In the genomic region with DNA sequence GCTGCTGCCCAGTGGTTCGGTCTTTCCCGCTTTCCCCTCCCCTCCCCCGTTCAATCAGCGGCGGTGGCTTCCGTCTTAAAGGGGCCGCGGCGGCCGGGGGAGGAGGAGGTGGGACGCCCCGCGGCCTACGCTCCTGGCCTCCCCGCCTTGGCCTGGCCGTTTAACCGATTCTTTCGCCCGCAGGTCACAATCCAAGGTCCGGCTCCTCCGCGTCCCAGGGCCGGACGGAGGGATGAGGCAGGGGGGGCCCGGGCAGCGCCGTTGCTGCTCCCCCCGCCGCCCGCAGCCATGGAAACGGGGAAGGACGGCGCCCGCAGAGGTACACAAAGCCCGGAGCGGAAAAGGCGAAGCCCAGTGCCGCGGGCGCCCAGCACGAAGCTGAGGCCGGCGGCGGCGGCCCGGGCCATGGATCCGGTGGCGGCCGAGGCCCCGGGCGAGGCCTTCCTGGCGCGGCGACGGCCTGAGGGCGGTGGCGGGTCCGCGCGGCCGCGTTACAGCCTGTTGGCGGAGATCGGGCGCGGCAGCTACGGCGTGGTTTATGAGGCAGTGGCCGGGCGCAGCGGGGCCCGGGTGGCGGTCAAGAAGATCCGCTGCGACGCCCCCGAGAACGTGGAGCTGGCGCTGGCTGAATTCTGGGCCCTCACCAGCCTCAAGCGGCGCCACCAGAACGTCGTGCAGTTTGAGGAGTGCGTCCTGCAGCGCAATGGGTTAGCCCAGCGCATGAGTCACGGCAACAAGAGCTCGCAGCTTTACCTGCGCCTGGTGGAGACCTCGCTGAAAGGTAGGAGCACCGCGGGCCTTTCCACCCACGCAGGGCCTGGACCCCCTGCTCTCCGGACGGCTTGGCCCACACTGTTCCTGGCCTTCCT, we compare ENCODE assay signal across 1 cellular context.
A peak's percentile ranks its signal among the peaks of the same experiment; 100 is the strongest.
TF ChIP-seq lines count a peak whose summit lies in the region.

No MANE protein-coding gene starts in this region.

TF ChIP-seq in K562, 482 proteins besides CTCF, POLR2A, EP300 and RAD21 (continued from another document and continues in another):
- TF ChIP-seq, protein P1, sequence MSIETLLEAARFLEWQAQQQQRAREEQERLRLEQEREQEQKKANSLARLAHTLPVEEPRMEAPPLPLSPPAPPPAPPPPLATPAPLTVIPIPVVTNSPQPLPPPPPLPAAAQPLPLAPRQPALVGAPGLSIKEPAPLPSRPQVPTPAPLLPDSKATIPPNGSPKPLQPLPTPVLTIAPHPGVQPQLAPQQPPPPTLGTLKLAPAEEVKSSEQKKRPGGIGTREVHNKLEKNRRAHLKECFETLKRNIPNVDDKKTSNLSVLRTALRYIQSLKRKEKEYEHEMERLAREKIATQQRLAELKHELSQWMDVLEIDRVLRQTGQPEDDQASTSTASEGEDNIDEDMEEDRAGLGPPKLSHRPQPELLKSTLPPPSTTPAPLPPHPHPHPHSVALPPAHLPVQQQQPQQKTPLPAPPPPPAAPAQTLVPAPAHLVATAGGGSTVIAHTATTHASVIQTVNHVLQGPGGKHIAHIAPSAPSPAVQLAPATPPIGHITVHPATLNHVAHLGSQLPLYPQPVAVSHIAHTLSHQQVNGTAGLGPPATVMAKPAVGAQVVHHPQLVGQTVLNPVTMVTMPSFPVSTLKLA (conservative IDR thresholded peaks at IDR 0.05), result peak in 1 of 2 experiments; percentile 5; a peak in 1 of 4 replicates
- no peak for TF ChIP-seq MAFG (tag; conservative IDR thresholded peaks at IDR 0.05)
- no peak for TF ChIP-seq JUN (IDR thresholded peaks at IDR 0.05; ENCODE audit: borderline replicate concordance, low read depth, low read length)
- peak; percentile 62; the same call in 1 of the 2 replicates for TF ChIP-seq JUN (CRISPR knock-in tag; IDR thresholded peaks at IDR 0.05; ENCODE audit: borderline replicate concordance)
- no peak for TF ChIP-seq TAL1 (IDR thresholded peaks at IDR 0.05)
- TF ChIP-seq WHSC1 (IDR thresholded peaks at IDR 0.05; ENCODE audit: low read length), result no peak
- no peak for TF ChIP-seq FOXA1 (IDR thresholded peaks at IDR 0.05; ENCODE audit: borderline replicate concordance)
- TF ChIP-seq SNIP1 (IDR thresholded peaks at IDR 0.05; ENCODE audit: low read depth), result peak; percentile 86
- TF ChIP-seq L3MBTL2 (IDR thresholded peaks at IDR 0.05), result peak; percentile 66; the same call in 1 of the 2 replicates
- TF ChIP-seq, protein P2, sequence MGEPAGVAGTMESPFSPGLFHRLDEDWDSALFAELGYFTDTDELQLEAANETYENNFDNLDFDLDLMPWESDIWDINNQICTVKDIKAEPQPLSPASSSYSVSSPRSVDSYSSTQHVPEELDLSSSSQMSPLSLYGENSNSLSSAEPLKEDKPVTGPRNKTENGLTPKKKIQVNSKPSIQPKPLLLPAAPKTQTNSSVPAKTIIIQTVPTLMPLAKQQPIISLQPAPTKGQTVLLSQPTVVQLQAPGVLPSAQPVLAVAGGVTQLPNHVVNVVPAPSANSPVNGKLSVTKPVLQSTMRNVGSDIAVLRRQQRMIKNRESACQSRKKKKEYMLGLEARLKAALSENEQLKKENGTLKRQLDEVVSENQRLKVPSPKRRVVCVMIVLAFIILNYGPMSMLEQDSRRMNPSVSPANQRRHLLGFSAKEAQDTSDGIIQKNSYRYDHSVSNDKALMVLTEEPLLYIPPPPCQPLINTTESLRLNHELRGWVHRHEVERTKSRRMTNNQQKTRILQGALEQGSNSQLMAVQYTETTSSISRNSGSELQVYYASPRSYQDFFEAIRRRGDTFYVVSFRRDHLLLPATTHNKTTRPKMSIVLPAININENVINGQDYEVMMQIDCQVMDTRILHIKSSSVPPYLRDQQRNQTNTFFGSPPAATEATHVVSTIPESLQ (CRISPR knock-in tag; IDR thresholded peaks at IDR 0.05), result 0 out of 2 replicates have a peak, but pooled peaks have one; percentile 23
- TF ChIP-seq RNF2 (IDR thresholded peaks at IDR 0.05), result peak; percentile 49; the same call in 1 of the 2 replicates
- TF ChIP-seq EGR1 (conservative IDR thresholded peaks at IDR 0.05), result peak; percentile 84
- TF ChIP-seq, protein P3, sequence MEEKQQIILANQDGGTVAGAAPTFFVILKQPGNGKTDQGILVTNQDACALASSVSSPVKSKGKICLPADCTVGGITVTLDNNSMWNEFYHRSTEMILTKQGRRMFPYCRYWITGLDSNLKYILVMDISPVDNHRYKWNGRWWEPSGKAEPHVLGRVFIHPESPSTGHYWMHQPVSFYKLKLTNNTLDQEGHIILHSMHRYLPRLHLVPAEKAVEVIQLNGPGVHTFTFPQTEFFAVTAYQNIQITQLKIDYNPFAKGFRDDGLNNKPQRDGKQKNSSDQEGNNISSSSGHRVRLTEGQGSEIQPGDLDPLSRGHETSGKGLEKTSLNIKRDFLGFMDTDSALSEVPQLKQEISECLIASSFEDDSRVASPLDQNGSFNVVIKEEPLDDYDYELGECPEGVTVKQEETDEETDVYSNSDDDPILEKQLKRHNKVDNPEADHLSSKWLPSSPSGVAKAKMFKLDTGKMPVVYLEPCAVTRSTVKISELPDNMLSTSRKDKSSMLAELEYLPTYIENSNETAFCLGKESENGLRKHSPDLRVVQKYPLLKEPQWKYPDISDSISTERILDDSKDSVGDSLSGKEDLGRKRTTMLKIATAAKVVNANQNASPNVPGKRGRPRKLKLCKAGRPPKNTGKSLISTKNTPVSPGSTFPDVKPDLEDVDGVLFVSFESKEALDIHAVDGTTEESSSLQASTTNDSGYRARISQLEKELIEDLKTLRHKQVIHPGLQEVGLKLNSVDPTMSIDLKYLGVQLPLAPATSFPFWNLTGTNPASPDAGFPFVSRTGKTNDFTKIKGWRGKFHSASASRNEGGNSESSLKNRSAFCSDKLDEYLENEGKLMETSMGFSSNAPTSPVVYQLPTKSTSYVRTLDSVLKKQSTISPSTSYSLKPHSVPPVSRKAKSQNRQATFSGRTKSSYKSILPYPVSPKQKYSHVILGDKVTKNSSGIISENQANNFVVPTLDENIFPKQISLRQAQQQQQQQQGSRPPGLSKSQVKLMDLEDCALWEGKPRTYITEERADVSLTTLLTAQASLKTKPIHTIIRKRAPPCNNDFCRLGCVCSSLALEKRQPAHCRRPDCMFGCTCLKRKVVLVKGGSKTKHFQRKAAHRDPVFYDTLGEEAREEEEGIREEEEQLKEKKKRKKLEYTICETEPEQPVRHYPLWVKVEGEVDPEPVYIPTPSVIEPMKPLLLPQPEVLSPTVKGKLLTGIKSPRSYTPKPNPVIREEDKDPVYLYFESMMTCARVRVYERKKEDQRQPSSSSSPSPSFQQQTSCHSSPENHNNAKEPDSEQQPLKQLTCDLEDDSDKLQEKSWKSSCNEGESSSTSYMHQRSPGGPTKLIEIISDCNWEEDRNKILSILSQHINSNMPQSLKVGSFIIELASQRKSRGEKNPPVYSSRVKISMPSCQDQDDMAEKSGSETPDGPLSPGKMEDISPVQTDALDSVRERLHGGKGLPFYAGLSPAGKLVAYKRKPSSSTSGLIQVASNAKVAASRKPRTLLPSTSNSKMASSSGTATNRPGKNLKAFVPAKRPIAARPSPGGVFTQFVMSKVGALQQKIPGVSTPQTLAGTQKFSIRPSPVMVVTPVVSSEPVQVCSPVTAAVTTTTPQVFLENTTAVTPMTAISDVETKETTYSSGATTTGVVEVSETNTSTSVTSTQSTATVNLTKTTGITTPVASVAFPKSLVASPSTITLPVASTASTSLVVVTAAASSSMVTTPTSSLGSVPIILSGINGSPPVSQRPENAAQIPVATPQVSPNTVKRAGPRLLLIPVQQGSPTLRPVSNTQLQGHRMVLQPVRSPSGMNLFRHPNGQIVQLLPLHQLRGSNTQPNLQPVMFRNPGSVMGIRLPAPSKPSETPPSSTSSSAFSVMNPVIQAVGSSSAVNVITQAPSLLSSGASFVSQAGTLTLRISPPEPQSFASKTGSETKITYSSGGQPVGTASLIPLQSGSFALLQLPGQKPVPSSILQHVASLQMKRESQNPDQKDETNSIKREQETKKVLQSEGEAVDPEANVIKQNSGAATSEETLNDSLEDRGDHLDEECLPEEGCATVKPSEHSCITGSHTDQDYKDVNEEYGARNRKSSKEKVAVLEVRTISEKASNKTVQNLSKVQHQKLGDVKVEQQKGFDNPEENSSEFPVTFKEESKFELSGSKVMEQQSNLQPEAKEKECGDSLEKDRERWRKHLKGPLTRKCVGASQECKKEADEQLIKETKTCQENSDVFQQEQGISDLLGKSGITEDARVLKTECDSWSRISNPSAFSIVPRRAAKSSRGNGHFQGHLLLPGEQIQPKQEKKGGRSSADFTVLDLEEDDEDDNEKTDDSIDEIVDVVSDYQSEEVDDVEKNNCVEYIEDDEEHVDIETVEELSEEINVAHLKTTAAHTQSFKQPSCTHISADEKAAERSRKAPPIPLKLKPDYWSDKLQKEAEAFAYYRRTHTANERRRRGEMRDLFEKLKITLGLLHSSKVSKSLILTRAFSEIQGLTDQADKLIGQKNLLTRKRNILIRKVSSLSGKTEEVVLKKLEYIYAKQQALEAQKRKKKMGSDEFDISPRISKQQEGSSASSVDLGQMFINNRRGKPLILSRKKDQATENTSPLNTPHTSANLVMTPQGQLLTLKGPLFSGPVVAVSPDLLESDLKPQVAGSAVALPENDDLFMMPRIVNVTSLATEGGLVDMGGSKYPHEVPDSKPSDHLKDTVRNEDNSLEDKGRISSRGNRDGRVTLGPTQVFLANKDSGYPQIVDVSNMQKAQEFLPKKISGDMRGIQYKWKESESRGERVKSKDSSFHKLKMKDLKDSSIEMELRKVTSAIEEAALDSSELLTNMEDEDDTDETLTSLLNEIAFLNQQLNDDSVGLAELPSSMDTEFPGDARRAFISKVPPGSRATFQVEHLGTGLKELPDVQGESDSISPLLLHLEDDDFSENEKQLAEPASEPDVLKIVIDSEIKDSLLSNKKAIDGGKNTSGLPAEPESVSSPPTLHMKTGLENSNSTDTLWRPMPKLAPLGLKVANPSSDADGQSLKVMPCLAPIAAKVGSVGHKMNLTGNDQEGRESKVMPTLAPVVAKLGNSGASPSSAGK (IDR thresholded peaks at IDR 0.05), result peak; percentile 40; the same call in 1 of the 2 replicates
- no peak for TF ChIP-seq SMARCE1 (IDR thresholded peaks at IDR 0.05)
- TF ChIP-seq MTA2 (IDR thresholded peaks at IDR 0.05; ENCODE audit: low read depth), result no peak
- TF ChIP-seq, protein P4, sequence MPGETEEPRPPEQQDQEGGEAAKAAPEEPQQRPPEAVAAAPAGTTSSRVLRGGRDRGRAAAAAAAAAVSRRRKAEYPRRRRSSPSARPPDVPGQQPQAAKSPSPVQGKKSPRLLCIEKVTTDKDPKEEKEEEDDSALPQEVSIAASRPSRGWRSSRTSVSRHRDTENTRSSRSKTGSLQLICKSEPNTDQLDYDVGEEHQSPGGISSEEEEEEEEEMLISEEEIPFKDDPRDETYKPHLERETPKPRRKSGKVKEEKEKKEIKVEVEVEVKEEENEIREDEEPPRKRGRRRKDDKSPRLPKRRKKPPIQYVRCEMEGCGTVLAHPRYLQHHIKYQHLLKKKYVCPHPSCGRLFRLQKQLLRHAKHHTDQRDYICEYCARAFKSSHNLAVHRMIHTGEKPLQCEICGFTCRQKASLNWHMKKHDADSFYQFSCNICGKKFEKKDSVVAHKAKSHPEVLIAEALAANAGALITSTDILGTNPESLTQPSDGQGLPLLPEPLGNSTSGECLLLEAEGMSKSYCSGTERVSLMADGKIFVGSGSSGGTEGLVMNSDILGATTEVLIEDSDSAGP (CRISPR knock-in tag; IDR thresholded peaks at IDR 0.05), result peak; percentile 99
- no peak for TF ChIP-seq ZNF354B (CRISPR knock-in tag; IDR thresholded peaks at IDR 0.05)
- no peak for TF ChIP-seq TOE1 (IDR thresholded peaks at IDR 0.05; ENCODE audit: borderline replicate concordance)
- no peak for TF ChIP-seq TOE1 (CRISPR knock-in tag; IDR thresholded peaks at IDR 0.05; ENCODE audit: borderline replicate concordance, low read depth)
- TF ChIP-seq CTBP1 (IDR thresholded peaks at IDR 0.05; ENCODE audit: borderline replicate concordance), result 0 out of 2 replicates have a peak, but pooled peaks have one; percentile 6
- TF ChIP-seq, protein P5, sequence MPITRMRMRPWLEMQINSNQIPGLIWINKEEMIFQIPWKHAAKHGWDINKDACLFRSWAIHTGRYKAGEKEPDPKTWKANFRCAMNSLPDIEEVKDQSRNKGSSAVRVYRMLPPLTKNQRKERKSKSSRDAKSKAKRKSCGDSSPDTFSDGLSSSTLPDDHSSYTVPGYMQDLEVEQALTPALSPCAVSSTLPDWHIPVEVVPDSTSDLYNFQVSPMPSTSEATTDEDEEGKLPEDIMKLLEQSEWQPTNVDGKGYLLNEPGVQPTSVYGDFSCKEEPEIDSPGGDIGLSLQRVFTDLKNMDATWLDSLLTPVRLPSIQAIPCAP (CRISPR knock-in tag; IDR thresholded peaks at IDR 0.05; ENCODE audit: borderline replicate concordance), result no peak
- no peak for TF ChIP-seq ZNF239 (CRISPR knock-in tag; IDR thresholded peaks at IDR 0.05)
- TF ChIP-seq, protein P6, sequence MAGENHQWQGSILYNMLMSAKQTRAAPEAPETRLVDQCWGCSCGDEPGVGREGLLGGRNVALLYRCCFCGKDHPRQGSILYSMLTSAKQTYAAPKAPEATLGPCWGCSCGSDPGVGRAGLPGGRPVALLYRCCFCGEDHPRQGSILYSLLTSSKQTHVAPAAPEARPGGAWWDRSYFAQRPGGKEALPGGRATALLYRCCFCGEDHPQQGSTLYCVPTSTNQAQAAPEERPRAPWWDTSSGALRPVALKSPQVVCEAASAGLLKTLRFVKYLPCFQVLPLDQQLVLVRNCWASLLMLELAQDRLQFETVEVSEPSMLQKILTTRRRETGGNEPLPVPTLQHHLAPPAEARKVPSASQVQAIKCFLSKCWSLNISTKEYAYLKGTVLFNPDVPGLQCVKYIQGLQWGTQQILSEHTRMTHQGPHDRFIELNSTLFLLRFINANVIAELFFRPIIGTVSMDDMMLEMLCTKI (IDR thresholded peaks at IDR 0.05; ENCODE audit: partially characterized antibody), result no peak
- TF ChIP-seq NCOA6 (IDR thresholded peaks at IDR 0.05), result no peak
- TF ChIP-seq ARID1B (IDR thresholded peaks at IDR 0.05), result no peak
- peak; percentile 29; the same call in 1 of the 2 replicates for TF ChIP-seq JUND (IDR thresholded peaks at IDR 0.05; ENCODE audit: borderline replicate concordance, low read depth, low read length)
- no peak for TF ChIP-seq JUND (tag; IDR thresholded peaks at IDR 0.05; ENCODE audit: borderline replicate concordance, low read depth, low read length)
- TF ChIP-seq RB1 (IDR thresholded peaks at IDR 0.05; ENCODE audit: low read depth), result peak; percentile 17; the same call in 1 of the 2 replicates
- no peak for TF ChIP-seq NR3C1 (CRISPR knock-in tag; IDR thresholded peaks at IDR 0.05)
- TF ChIP-seq SUPT5H (IDR thresholded peaks at IDR 0.05), result peak; percentile 70
- peak; percentile 81 for TF ChIP-seq POLR2G (IDR thresholded peaks at IDR 0.05; ENCODE audit: low read depth, low read length)
- TF ChIP-seq NONO (IDR thresholded peaks at IDR 0.05; ENCODE audit: low read depth in 2 of 2, low read length in 1 of 2), result peak in 1 of 2 experiments; percentile 47; a peak in 1 of 4 replicates
